8 cellular contexts compared by ENCODE assay signal in the genomic region with DNA sequence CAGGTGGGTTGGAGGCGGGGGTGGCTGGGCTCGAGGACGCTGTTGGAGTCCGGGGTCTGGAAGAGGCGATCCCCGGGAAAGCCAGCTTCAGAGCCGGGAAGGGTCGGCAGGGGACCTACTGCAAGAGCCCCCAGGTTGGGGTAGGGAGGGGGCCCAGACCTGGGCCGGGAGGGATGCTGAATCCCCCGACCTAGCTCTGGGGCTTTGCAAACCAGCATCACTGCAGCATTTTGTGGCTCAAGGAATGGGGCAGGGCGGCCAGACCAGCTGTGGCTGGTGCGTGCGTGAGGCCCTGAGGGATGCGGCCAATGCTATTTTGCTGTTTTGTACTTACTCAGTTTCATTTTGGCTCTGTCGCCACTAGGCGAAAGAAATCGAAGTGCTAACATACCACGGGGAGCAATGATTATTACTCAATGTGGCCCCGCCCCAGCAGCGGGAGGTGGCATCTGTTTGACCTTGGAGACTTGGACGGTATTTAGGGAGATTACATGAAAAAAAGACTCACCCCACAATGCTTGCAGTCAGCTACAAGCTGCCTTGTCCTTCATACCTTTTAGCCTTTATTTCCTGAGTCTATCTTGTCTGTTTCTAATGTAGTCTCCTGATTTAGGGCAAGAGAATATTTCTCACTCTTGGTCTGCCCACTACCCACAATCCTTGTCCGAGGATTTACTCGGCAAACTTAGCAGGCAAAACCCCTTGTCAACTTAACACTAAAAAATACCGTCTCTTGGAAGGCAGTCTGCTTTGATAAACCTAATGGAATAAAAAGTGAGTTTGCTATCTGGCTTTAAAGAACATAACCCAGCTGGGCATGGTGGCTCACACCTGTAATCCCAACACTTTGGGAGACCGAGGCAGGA. TPM values are rescaled to one million over a fixed set of nuclear protein-coding genes. Genes with fewer than 3 reads are reported as not detected.
A peak's percentile ranks its signal among the peaks of the same experiment; 100 is the strongest.
DNase-seq lines count a peak whose midpoint lies in the region; ATAC-seq and TF ChIP-seq lines count a peak whose summit lies in the region.

No MANE protein-coding gene starts in this region.

- TF ChIP-seq CTCF in mesothelial cell of epicardium (IDR thresholded peaks at IDR 0.05; ENCODE audit: unreplicated experiment) = no peak

- H3K9me3 Mint-ChIP-seq in CD4-positive, alpha-beta memory T cell = no peaks in the 10 kb centered on the region
- no peaks in the 10 kb centered on the region for H3K9me3 Mint-ChIP-seq in activated CD8-positive, alpha-beta T cell treated with anti-CD3 and anti-CD28 coated beads, Interleukin-2, amount 10 ng/mL, durations not matched to agents 7 days and 5 days (ENCODE audit: insufficient read depth)
- no peaks in the 10 kb centered on the region for H3K9me3 Mint-ChIP-seq in mesothelial cell of epicardium
- no peaks in the 10 kb centered on the region for H3K9me3 Mint-ChIP-seq in stimulated activated effector memory CD8-positive, alpha-beta T cell treated with anti-CD3 and anti-CD28 coated beads, Interleukin-12 subunit alpha, Interleukin-12 subunit beta, amount 100 ng/mL, for 72 hours

- peak overlapping the region; percentile 81 for H3K27ac ChIP-seq in CD4-positive, alpha-beta memory T cell (ENCODE audit: low read depth, low read length)

- H3K27me3 ChIP-seq in CD4-positive, alpha-beta memory T cell (ENCODE audit: insufficient read depth, low read length) = no peaks in the 10 kb centered on the region
- no peaks in the 10 kb centered on the region for H3K27me3 ChIP-seq in endocrine pancreas (ENCODE audit: control insufficient read depth, insufficient read depth, low read length)

- no peaks in the 10 kb centered on the region for H3K36me3 ChIP-seq in CD4-positive, alpha-beta memory T cell (ENCODE audit: insufficient read depth, low read length)
- no peaks in the 10 kb centered on the region for H3K36me3 ChIP-seq in endocrine pancreas (ENCODE audit: control insufficient read depth, insufficient read depth, low read length)

- peak; percentile 37 for ATAC-seq in GM19324 (IDR thresholded peaks at IDR 0.05; ENCODE audit: low FRiP score, unreplicated experiment)
- peak; percentile 48 for ATAC-seq in HG03432 (IDR thresholded peaks at IDR 0.05; ENCODE audit: unreplicated experiment)
- ATAC-seq in activated CD8-positive, alpha-beta T cell treated with anti-CD3 and anti-CD28 coated beads, Interleukin-2, amount 10 ng/mL, durations not matched to agents 7 days and 5 days = peak; percentile 54
- ATAC-seq in stimulated activated effector memory CD8-positive, alpha-beta T cell treated with anti-CD3 and anti-CD28 coated beads, Interleukin-12 subunit alpha, Interleukin-12 subunit beta, amount 100 ng/mL, for 72 hours = peak; percentile 73

- H3K4me1 ChIP-seq in CD4-positive, alpha-beta memory T cell (ENCODE audit: insufficient read depth, low read length) = peaks cover 28% of the 10 kb centered on the region
- H3K4me1 ChIP-seq in endocrine pancreas (ENCODE audit: control insufficient read depth, insufficient read depth, low read length) = no peaks in the 10 kb centered on the region

- intact Hi-C loops in CD4-positive, alpha-beta memory T cell (cut with micrococcal nuclease) = loop anchor here (1.0 to 5.0 kb wide), 7 partner anchors 16 to 804 kb away; a partner anchor contains a TSS

- CTCF ChIA-PET in CD4-positive, alpha-beta memory T cell (lab: Charles Lee; ENCODE audit: partially characterized antibody) = interaction anchor here (1.1 to 17.2 kb wide), 9 partner anchors 10 to 141 kb away, joined by 3 to 350 read pairs (median 6); a partner anchor contains a TSS
- CTCF ChIA-PET in activated CD8-positive, alpha-beta T cell treated with anti-CD3 and anti-CD28 coated beads, Interleukin-2, amount 10 ng/mL, durations not matched to agents 7 days and 5 days (lab: Charles Lee) = interaction anchor here (0.8 to 10.0 kb wide), 8 partner anchors 9 to 141 kb away, joined by 3 to 107 read pairs (median 9); a partner anchor contains a TSS

- H3K4me3 Mint-ChIP-seq in CD4-positive, alpha-beta memory T cell = peak overlapping the region; percentile 92 to 99 (median 96)
- peak overlapping the region; percentile 96 for H3K4me3 Mint-ChIP-seq in activated CD8-positive, alpha-beta T cell treated with anti-CD3 and anti-CD28 coated beads, Interleukin-2, amount 10 ng/mL, durations not matched to agents 7 days and 5 days
- peak overlapping the region; percentile 82 for H3K4me3 Mint-ChIP-seq in mesothelial cell of epicardium
- peak overlapping the region; percentile 74 for H3K4me3 Mint-ChIP-seq in stimulated activated effector memory CD8-positive, alpha-beta T cell treated with anti-CD3 and anti-CD28 coated beads, Interleukin-12 subunit alpha, Interleukin-12 subunit beta, amount 100 ng/mL, for 72 hours

- H3K9me3 ChIP-seq in CD4-positive, alpha-beta memory T cell (ENCODE audit: control insufficient read depth in 1 of 2, low read length in 2 of 2) = no peaks in the 10 kb centered on the region
- no peaks in the 10 kb centered on the region for H3K9me3 ChIP-seq in endocrine pancreas (ENCODE audit: control insufficient read depth, low read length)

- peak; percentile 57 to 82 (median 65) for DNase-seq in CD4-positive, alpha-beta memory T cell
- DNase-seq in NCI-H82 (lab: John Stamatoyannopoulos, UW) = peak; percentile 79
- peak; percentile 84 for DNase-seq in activated CD8-positive, alpha-beta T cell treated with anti-CD3 and anti-CD28 coated beads, Interleukin-2, amount 10 ng/mL, durations not matched to agents 7 days and 5 days
- DNase-seq in mesothelial cell of epicardium (ENCODE audit: low spot score in 2 of 2, unreplicated experiment in 2 of 2) = no peak
- peak; percentile 49 to 85 for DNase-seq in stimulated activated effector memory CD8-positive, alpha-beta T cell treated with anti-CD3 and anti-CD28 coated beads, Interleukin-12 subunit alpha, Interleukin-12 subunit beta, amount 100 ng/mL, for 72 hours (ENCODE audit: low spot score in 2 of 2)

- peak overlapping the region; percentile 83 to 99 (median 98) for H3K27ac Mint-ChIP-seq in CD4-positive, alpha-beta memory T cell
- H3K27ac Mint-ChIP-seq in activated CD8-positive, alpha-beta T cell treated with anti-CD3 and anti-CD28 coated beads, Interleukin-2, amount 10 ng/mL, durations not matched to agents 7 days and 5 days = peak overlapping the region; percentile 96
- peak overlapping the region; percentile 98 for H3K27ac Mint-ChIP-seq in mesothelial cell of epicardium
- peak overlapping the region; percentile 87 for H3K27ac Mint-ChIP-seq in stimulated activated effector memory CD8-positive, alpha-beta T cell treated with anti-CD3 and anti-CD28 coated beads, Interleukin-12 subunit alpha, Interleukin-12 subunit beta, amount 100 ng/mL, for 72 hours

- H3K9ac ChIP-seq in endocrine pancreas (ENCODE audit: control insufficient read depth, insufficient read depth, low read length) = peak overlapping the region; percentile 75

- POLR2A ChIA-PET in CD4-positive, alpha-beta memory T cell (lab: Charles Lee; ENCODE audit: partially characterized antibody) = interaction anchor here (0.6 to 7.0 kb wide), 19 partner anchors 9 to 734 kb away, joined by 3 to 128 read pairs (median 5); a partner anchor contains a TSS
- POLR2A ChIA-PET in activated CD8-positive, alpha-beta T cell treated with anti-CD3 and anti-CD28 coated beads, Interleukin-2, amount 10 ng/mL, durations not matched to agents 7 days and 5 days (lab: Charles Lee) = interaction anchor here (0.7 to 3.7 kb wide), 24 partner anchors 9 to 403 kb away, joined by 3 to 55 read pairs (median 4); a partner anchor contains a TSS

- H3K4me3 ChIP-seq in CD4-positive, alpha-beta memory T cell (ENCODE audit: low read length in 2 of 2) = peak overlapping the region; percentile 90 to 91
- peak overlapping the region; percentile 69 for H3K4me3 ChIP-seq in endocrine pancreas (ENCODE audit: control insufficient read depth, insufficient read depth, low read length)

- peaks cover 0 to 2% of the 10 kb centered on the region in 2 donors for H3K36me3 Mint-ChIP-seq in CD4-positive, alpha-beta memory T cell
- peaks cover 27% of the 10 kb centered on the region for H3K36me3 Mint-ChIP-seq in activated CD8-positive, alpha-beta T cell treated with anti-CD3 and anti-CD28 coated beads, Interleukin-2, amount 10 ng/mL, durations not matched to agents 7 days and 5 days (ENCODE audit: low read depth)
- peaks cover 7% of the 10 kb centered on the region for H3K36me3 Mint-ChIP-seq in mesothelial cell of epicardium
- peaks cover 60% of the 10 kb centered on the region for H3K36me3 Mint-ChIP-seq in stimulated activated effector memory CD8-positive, alpha-beta T cell treated with anti-CD3 and anti-CD28 coated beads, Interleukin-12 subunit alpha, Interleukin-12 subunit beta, amount 100 ng/mL, for 72 hours

- no peaks in the 10 kb centered on the region for H3K27me3 Mint-ChIP-seq in CD4-positive, alpha-beta memory T cell
- no peaks in the 10 kb centered on the region for H3K27me3 Mint-ChIP-seq in activated CD8-positive, alpha-beta T cell treated with anti-CD3 and anti-CD28 coated beads, Interleukin-2, amount 10 ng/mL, durations not matched to agents 7 days and 5 days (ENCODE audit: low read depth)
- no peaks in the 10 kb centered on the region for H3K27me3 Mint-ChIP-seq in mesothelial cell of epicardium (ENCODE audit: low read depth)

- peaks cover 18 to 32% (median 25%) of the 10 kb centered on the region in 4 donors for H3K4me1 Mint-ChIP-seq in CD4-positive, alpha-beta memory T cell
- H3K4me1 Mint-ChIP-seq in activated CD8-positive, alpha-beta T cell treated with anti-CD3 and anti-CD28 coated beads, Interleukin-2, amount 10 ng/mL, durations not matched to agents 7 days and 5 days (ENCODE audit: low read depth) = peaks cover 43% of the 10 kb centered on the region
- peaks cover 20% of the 10 kb centered on the region for H3K4me1 Mint-ChIP-seq in mesothelial cell of epicardium
- H3K4me1 Mint-ChIP-seq in stimulated activated effector memory CD8-positive, alpha-beta T cell treated with anti-CD3 and anti-CD28 coated beads, Interleukin-12 subunit alpha, Interleukin-12 subunit beta, amount 100 ng/mL, for 72 hours = peaks cover 36% of the 10 kb centered on the region

RNA-seq across cellular contexts. Expression of a gene that starts 16.2 kb away (rescaled TPM):
- 10 to 100 TPM; 41.9 to 43.1 TPM for total RNA-seq in CD4-positive, alpha-beta memory T cell
- 100 to 1,000 TPM in 1 of 2 donors, 10 to 100 TPM in 1; 49.7 to 111 TPM for polyA plus RNA-seq in CD4-positive, alpha-beta memory T cell
- 10 to 100 TPM; 37.2 to 40.4 TPM for total RNA-seq in activated CD8-positive, alpha-beta T cell treated with anti-CD3 and anti-CD28 coated beads, Interleukin-2, amount 10 ng/mL, durations not matched to agents 7 days and 5 days
- total RNA-seq in mesothelial cell of epicardium = 235 to 241 TPM (median 239 TPM) in 3 replicates

RNA-seq across cellular contexts. Expression of a gene that starts 40.1 kb away (rescaled TPM):
- total RNA-seq in CD4-positive, alpha-beta memory T cell = 10 to 100 TPM; 51.6 to 54.3 TPM
- 1 to 10 TPM in 1 of 2 donors, under 1 TPM in 1; 0.94 to 2.4 TPM for polyA plus RNA-seq in CD4-positive, alpha-beta memory T cell
- 10 to 100 TPM; 77.9 to 79.3 TPM for total RNA-seq in activated CD8-positive, alpha-beta T cell treated with anti-CD3 and anti-CD28 coated beads, Interleukin-2, amount 10 ng/mL, durations not matched to agents 7 days and 5 days
- total RNA-seq in mesothelial cell of epicardium = 144 to 145 TPM (median 145 TPM) in 3 replicates

Comparison
In these comparisons a context has a peak if more than half of its experiments do, and no peak if none do; other contexts are left out.
1. DNase-seq: peak in CD4-positive, alpha-beta memory T cell (5 of 5), NCI-H82 (single experiment), activated CD8-positive, alpha-beta T cell treated with anti-CD3 and anti-CD28 coated beads, Interleukin-2, amount 10 ng/mL, durations not matched to agents 7 days and 5 days (single experiment) and stimulated activated effector memory CD8-positive, alpha-beta T cell treated with anti-CD3 and anti-CD28 coated beads, Interleukin-12 subunit alpha, Interleukin-12 subunit beta, amount 100 ng/mL, for 72 hours (2 of 2); none in mesothelial cell of epicardium (0 of 2).
2. Peak in every context shown above with its lines, with median percentiles within 50 percentile points of each other: H3K27ac Mint-ChIP-seq, H3K4me3 Mint-ChIP-seq and ATAC-seq.